39 cellular contexts compared by ENCODE assay signal in the genomic region with DNA sequence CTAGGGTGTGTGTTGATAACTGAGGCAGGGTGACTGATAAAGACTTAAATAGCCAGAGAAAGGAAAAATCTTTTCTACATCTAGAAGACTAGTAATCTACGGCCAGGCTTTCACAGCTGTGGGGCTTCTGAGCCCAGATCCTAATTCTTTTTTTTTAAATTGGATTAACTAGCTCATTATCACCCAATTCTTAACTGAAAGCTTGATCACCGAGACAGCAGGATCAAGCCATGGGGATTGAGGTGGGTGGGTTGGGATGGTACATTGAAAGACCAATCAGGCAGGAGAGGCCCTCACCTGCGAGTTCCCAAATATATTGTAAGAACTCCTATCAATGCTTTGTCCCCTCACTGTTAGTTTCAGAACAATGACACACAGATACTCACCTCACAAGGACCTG.
"Had no signal": no experiment of that assay in that cellular context is flagged by ENCODE, and none has a peak within 500 bp of the region (broad histone marks: within the 10 kb centered on the region; RNA-seq: fewer than 3 reads in every experiment).

No MANE protein-coding gene starts in this region.

- H3K4me1 ChIP-seq: adrenal gland, SJSA1 had no signal

- H3K4me2 ChIP-seq: SK-N-SH had no signal

- H3K4me3 Mint-ChIP-seq: activated B cell treated with CpG ODN at 0.5 μM for 24 hours; activated CD4-positive, alpha-beta memory T cell treated with anti-CD3 and anti-CD28 coated beads for 36 hours; activated naive CD4-positive, alpha-beta T cell treated with anti-CD3 and anti-CD28 coated beads for 36 hours; activated T-cell treated with anti-CD3 and anti-CD28 coated beads, Interleukin-2, amount 50 U/mL, for 4 hours; activated T-helper 1 cell treated with anti-CD3 and anti-CD28 coated beads, Interleukin-12 subunit alpha, Interleukin-12 subunit beta, Interleukin-2, Interleukin-4 antibody, amounts not matched to agents 30 ng/mL and 10 ng/mL and 1 ng/mL, durations not matched to agents 14 hours and 24 hours and 36 hours; brain; T-helper 1 cell treated with Interleukin-12 subunit alpha and Interleukin-12 subunit beta and Interleukin-4 antibody, amounts not matched to agents 30 μg/mL and 1 μg/mL, for 36 hours; T-helper 2 cell treated with Interferon-gamma antibody and Interleukin-4, amounts not matched to agents 5 μg/mL and 100 μg/mL, for 36 hours had no signal

- H3K9me3 Mint-ChIP-seq: activated B cell treated with CpG ODN at 0.5 μM for 24 hours; activated CD4-positive, alpha-beta memory T cell treated with anti-CD3 and anti-CD28 coated beads for 36 hours; activated naive CD4-positive, alpha-beta T cell treated with anti-CD3 and anti-CD28 coated beads for 36 hours; activated naive CD4-positive, alpha-beta T cell treated with anti-CD3 and anti-CD28 coated beads, Interleukin-2, amount 50 U/mL, for 72 hours; activated T-cell treated with anti-CD3 and anti-CD28 coated beads, Interleukin-2, amount 50 U/mL, for 4 hours; activated T-helper 1 cell treated with anti-CD3 and anti-CD28 coated beads, Interleukin-12 subunit alpha, Interleukin-12 subunit beta, Interleukin-2, Interleukin-4 antibody, amounts not matched to agents 30 ng/mL and 10 ng/mL and 1 ng/mL, durations not matched to agents 14 hours and 24 hours and 36 hours; brain; T-helper 1 cell treated with Interleukin-12 subunit alpha and Interleukin-12 subunit beta and Interleukin-4 antibody, amounts not matched to agents 30 μg/mL and 1 μg/mL, for 36 hours; T-helper 2 cell treated with Interferon-gamma antibody and Interleukin-4, amounts not matched to agents 5 μg/mL and 100 μg/mL, for 36 hours had no signal

- H3K27ac ChIP-seq: adrenal gland, Peyer's patch, SJSA1 had no signal

- H3K36me3 ChIP-seq: adrenal gland, Peyer's patch, SJSA1 had no signal

- H3K9me3 ChIP-seq: adrenal gland, Peyer's patch, SJSA1, SK-N-SH had no signal

- H3K36me3 Mint-ChIP-seq: activated CD4-positive, alpha-beta memory T cell treated with anti-CD3 and anti-CD28 coated beads for 36 hours; activated naive CD4-positive, alpha-beta T cell treated with anti-CD3 and anti-CD28 coated beads, Interleukin-2, amount 50 U/mL, for 72 hours; brain had no signal

- ATAC-seq: activated naive CD4-positive, alpha-beta T cell treated with anti-CD3 and anti-CD28 coated beads, Interleukin-2, amount 50 U/mL, for 72 hours; activated T-cell treated with anti-CD3 and anti-CD28 coated beads, Interleukin-2, amount 50 U/mL, for 4 hours; PC-3 had no signal

- H3K27me3 ChIP-seq: adrenal gland, Peyer's patch, SJSA1 had no signal

- H3K4me3 ChIP-seq: adrenal gland, Peyer's patch, SJSA1 had no signal

- H3K27ac Mint-ChIP-seq: activated B cell treated with CpG ODN at 0.5 μM for 24 hours; activated CD4-positive, alpha-beta memory T cell treated with anti-CD3 and anti-CD28 coated beads for 36 hours; activated naive CD4-positive, alpha-beta T cell treated with anti-CD3 and anti-CD28 coated beads for 36 hours; activated naive CD4-positive, alpha-beta T cell treated with anti-CD3 and anti-CD28 coated beads, Interleukin-2, amount 50 U/mL, for 72 hours; activated T-helper 1 cell treated with anti-CD3 and anti-CD28 coated beads, Interleukin-12 subunit alpha, Interleukin-12 subunit beta, Interleukin-2, Interleukin-4 antibody, amounts not matched to agents 30 ng/mL and 10 ng/mL and 1 ng/mL, durations not matched to agents 14 hours and 24 hours and 36 hours; T-helper 1 cell treated with Interleukin-12 subunit alpha and Interleukin-12 subunit beta and Interleukin-4 antibody, amounts not matched to agents 30 μg/mL and 1 μg/mL, for 36 hours; T-helper 2 cell treated with Interferon-gamma antibody and Interleukin-4, amounts not matched to agents 5 μg/mL and 100 μg/mL, for 36 hours had no signal

- H3K9ac ChIP-seq: SK-N-SH had no signal

- FAIRE-seq: astrocyte, bronchial epithelial cell had no signal

- DNase-seq: activated B cell treated with CpG ODN at 0.5 μM for 24 hours; activated CD4-positive, alpha-beta memory T cell treated with anti-CD3 and anti-CD28 coated beads for 36 hours; activated CD4-positive, alpha-beta T cell treated with anti-CD3 and anti-CD28 coated beads for 4 hours; activated CD4-positive, alpha-beta T cell treated with anti-CD3 and anti-CD28 coated beads, Interleukin-2, amount 50 U/mL, for 1 hour; activated CD4-positive, CD25-positive, alpha-beta regulatory T cell treated with anti-CD3 and anti-CD28 coated beads, Interleukin-2, amount 50 U/mL, for 72 hours; activated CD8-positive, alpha-beta memory T cell treated with anti-CD3 and anti-CD28 coated beads, Interleukin-2, amount 50 U/mL, for 4 hours; activated gamma-delta T cell treated with Interleukin-2 at 50 U/mL for 16 hours; activated naive CD4-positive, alpha-beta T cell treated with anti-CD3 and anti-CD28 coated beads for 36 hours; activated T-cell treated with anti-CD3 and anti-CD28 coated beads for 4 hours; activated T-cell treated with anti-CD3 and anti-CD28 coated beads, Interleukin-2, amount 50 U/mL, for 4 hours; adrenal gland; central memory CD4-positive, alpha-beta T cell; KG1; MM.1S; MV-4-11; NCI-H1092; NCI-H1436 treated with DMSO at 0.1 percent for 48 hours; NCI-H1694 treated with DMSO at 0.1 percent for 48 hours; NCI-H2029; NCI-H2107; NCI-H2171; NCI-H2227 treated with DMSO at 0.1 percent for 48 hours; NCI-H446; NCI-H510A treated with DMSO at 0.1 percent for 48 hours; NCI-H526 treated with DMSO at 0.1 percent for 48 hours; NCI-H774; NK-92 treated with Interleukin-12 subunit alpha and Interleukin-12 subunit beta, amount 100 ng/mL, for 24 hours; PC-3; Peyer's patch; SHP77 treated with DMSO at 0.1 percent for 48 hours; SK-N-SH had no signal

- H3K27me3 Mint-ChIP-seq: activated B cell treated with CpG ODN at 0.5 μM for 24 hours; activated CD4-positive, alpha-beta memory T cell treated with anti-CD3 and anti-CD28 coated beads for 36 hours; brain had no signal
